21 cellular contexts compared by ENCODE assay signal in the genomic region with DNA sequence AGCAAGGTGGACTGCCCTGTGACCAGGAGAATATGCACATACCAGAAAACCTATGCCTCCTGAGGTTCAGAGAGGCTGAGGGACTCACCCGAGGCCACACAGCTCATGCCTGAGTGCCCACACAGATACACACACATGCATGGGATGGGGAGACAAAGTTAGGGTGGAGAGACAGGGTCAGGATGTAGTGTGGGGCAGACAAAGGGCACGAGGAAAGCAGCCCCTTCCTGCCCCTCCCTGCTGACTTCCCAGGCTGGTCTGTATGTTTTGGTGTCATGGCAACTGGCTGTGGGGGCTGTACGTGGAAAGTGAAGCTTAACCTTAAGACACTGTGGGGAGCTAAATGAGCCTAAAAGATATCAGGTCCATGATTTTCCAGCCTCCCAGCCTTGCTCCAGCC. TPM values are rescaled to one million over a fixed set of nuclear protein-coding genes. Genes with fewer than 3 reads are reported as not detected.
A peak's percentile ranks its signal among the peaks of the same experiment; 100 is the strongest.
DNase-seq lines count a peak whose midpoint lies in the region; ATAC-seq lines count a peak whose summit lies in the region.
"Had no signal": no experiment of that assay in that cellular context is flagged by ENCODE, and none has a peak within 500 bp of the region (broad histone marks: within the 10 kb centered on the region; RNA-seq: fewer than 3 reads in every experiment).

No MANE protein-coding gene starts in this region.

- peak overlapping the region; percentile 6 for H3K4ac ChIP-seq in trophoblast cell (ENCODE audit: low read depth, low read length)

- H3K4me1 Mint-ChIP-seq in activated T-helper 17 cell treated with anti-CD3 and anti-CD28 coated beads, Interleukin-2, amount 50 U/mL, for 72 hours: peaks cover 13% of the 10 kb centered on the region

- H3K4me3 ChIP-seq in right cardiac atrium (ENCODE audit: low read length) (no peak overlapping the region), trophoblast cell (ENCODE audit: low read depth, low read length) (no peak overlapping the region)
- H3K4me3 ChIP-seq: A549, GM23338, skin epidermis, suprapubic skin had no signal

- H3K4me3 Mint-ChIP-seq in activated T-helper 17 cell treated with anti-CD3 and anti-CD28 coated beads, Interleukin-2, amount 50 U/mL, for 72 hours: no peak overlapping the region
- H3K4me3 Mint-ChIP-seq: activated T-helper 1 cell treated with anti-CD3 and anti-CD28 coated beads, Interleukin-12 subunit alpha, Interleukin-12 subunit beta, Interleukin-2, Interleukin-4 antibody, amounts not matched to agents 30 ng/mL and 10 ng/mL and 1 ng/mL, durations not matched to agents 14 hours and 24 hours and 36 hours; GM23338 had no signal

- H3K79me2 ChIP-seq in trophoblast cell (ENCODE audit: control insufficient read depth, insufficient read depth, low read length, poor library complexity): no peaks in the 10 kb centered on the region

- no peak overlapping the region for H3K14ac ChIP-seq in trophoblast cell (ENCODE audit: low read length)

- H3K27ac ChIP-seq in right cardiac atrium (ENCODE audit: low read length) (no peak overlapping the region), trophoblast cell (ENCODE audit: low read depth, low read length) (no peak overlapping the region)
- H3K27ac ChIP-seq: A549, KMS-11, suprapubic skin had no signal

- H3K27ac Mint-ChIP-seq in activated T-helper 17 cell treated with anti-CD3 and anti-CD28 coated beads, Interleukin-2, amount 50 U/mL, for 72 hours: no peak overlapping the region
- H3K27ac Mint-ChIP-seq: activated T-helper 1 cell treated with anti-CD3 and anti-CD28 coated beads, Interleukin-12 subunit alpha, Interleukin-12 subunit beta, Interleukin-2, Interleukin-4 antibody, amounts not matched to agents 30 ng/mL and 10 ng/mL and 1 ng/mL, durations not matched to agents 14 hours and 24 hours and 36 hours; GM23338 had no signal

- peaks cover 8% of the 10 kb centered on the region for H3K27me3 Mint-ChIP-seq in activated T-helper 17 cell treated with anti-CD3 and anti-CD28 coated beads, Interleukin-2, amount 50 U/mL, for 72 hours

- H3K4me1 ChIP-seq in right cardiac atrium (ENCODE audit: control insufficient read depth, insufficient read depth, low read length) (peaks cover 11% of the 10 kb centered on the region), trophoblast cell (ENCODE audit: control insufficient read depth in 1 of 2, insufficient read depth in 2 of 2, low read length in 2 of 2) (peaks cover 4 to 14% of the 10 kb centered on the region in 2 experiments)
- H3K4me1 ChIP-seq: A549 had no signal

- H3K18ac ChIP-seq in trophoblast cell (ENCODE audit: low read length): no peak overlapping the region

- H2BK120ac ChIP-seq in trophoblast cell (ENCODE audit: insufficient read depth, low read length, poor library complexity): no peak overlapping the region

- no peaks in the 10 kb centered on the region for H3K36me3 Mint-ChIP-seq in activated T-helper 17 cell treated with anti-CD3 and anti-CD28 coated beads, Interleukin-2, amount 50 U/mL, for 72 hours (ENCODE audit: low read depth)

- H3K9me3 ChIP-seq in right cardiac atrium (ENCODE audit: control insufficient read depth, low read length) (no peaks in the 10 kb centered on the region), trophoblast cell (ENCODE audit: insufficient read depth, low read depth, low read length) (no peaks in the 10 kb centered on the region)
- H3K9me3 ChIP-seq: A549, suprapubic skin had no signal

- H2BK12ac ChIP-seq in trophoblast cell (ENCODE audit: low read length): peak overlapping the region; percentile 23

- peak overlapping the region; percentile 4 for H4K91ac ChIP-seq in trophoblast cell (ENCODE audit: low read depth, low read length)

- H4K8ac ChIP-seq in trophoblast cell (ENCODE audit: low read depth, low read length): no peak overlapping the region

- no peak overlapping the region for H2AFZ ChIP-seq in trophoblast cell (ENCODE audit: insufficient read depth, low read length, poor library complexity)
- H2AFZ ChIP-seq: GM23338 had no signal

- DNase-seq in NCI-H82 (lab: John Stamatoyannopoulos, UW) (peak; percentile 56), NCI-H82 treated with DMSO at 0.1 percent for 48 hours (lab: John Stamatoyannopoulos, UW; ENCODE audit: unreplicated experiment) (no peak), right cardiac atrium (peak in 1 of 3 donors; percentile 65), trophoblast cell (no peak), cerebellar nuclear complex (lab: John Stamatoyannopoulos, UW) (no peak)
- DNase-seq: Calu3, glutamatergic neuron, left colon, NCI-H510A, nucleus accumbens, T-helper 1 cell had no signal

- H3K4me2 ChIP-seq in trophoblast cell (ENCODE audit: low read length): no peak overlapping the region
- H3K4me2 ChIP-seq: A549, GM23338, KMS-11 had no signal

- no peak overlapping the region for H3K23ac ChIP-seq in trophoblast cell (ENCODE audit: low read length)

- H2AK5ac ChIP-seq in trophoblast cell (ENCODE audit: low read length): no peak overlapping the region

- peak; percentile 26 for ATAC-seq in activated T-helper 17 cell treated with anti-CD3 and anti-CD28 coated beads, Interleukin-2, amount 50 U/mL, for 72 hours (replicated peaks)
- ATAC-seq in right cardiac atrium (peak; percentile 80 to 96), GM19463 (IDR thresholded peaks at IDR 0.05; ENCODE audit: unreplicated experiment) (no peak), HG02642 (IDR thresholded peaks at IDR 0.05; ENCODE audit: poor library complexity, unreplicated experiment) (no peak)
- ATAC-seq: A549; activated CD4-positive, CD25-positive, alpha-beta regulatory T cell treated with anti-CD3 and anti-CD28 coated beads, Interleukin-2, amount 50 U/mL, for 24 hours; GM23338; left colon had no signal

- H3K27me3 ChIP-seq in right cardiac atrium (ENCODE audit: control insufficient read depth, insufficient read depth) (no peaks in the 10 kb centered on the region), trophoblast cell (ENCODE audit: insufficient read depth, low read length) (no peaks in the 10 kb centered on the region)
- H3K27me3 ChIP-seq: suprapubic skin had no signal

- H3K9me3 Mint-ChIP-seq in activated T-helper 17 cell treated with anti-CD3 and anti-CD28 coated beads, Interleukin-2, amount 50 U/mL, for 72 hours: no peaks in the 10 kb centered on the region
- H3K9me3 Mint-ChIP-seq: activated T-helper 1 cell treated with anti-CD3 and anti-CD28 coated beads, Interleukin-12 subunit alpha, Interleukin-12 subunit beta, Interleukin-2, Interleukin-4 antibody, amounts not matched to agents 30 ng/mL and 10 ng/mL and 1 ng/mL, durations not matched to agents 14 hours and 24 hours and 36 hours had no signal

- no peaks in the 10 kb centered on the region for H3K79me1 ChIP-seq in trophoblast cell (ENCODE audit: low read length)

- 21% methylated on average over 3 of the region's 3 CpGs for WGBS in right cardiac atrium
- no CpG with 5 or more reads among the region's 3 CpGs for WGBS in trophoblast cell (ENCODE audit: extremely low coverage, insufficient coverage, insufficient read length)

- H3K9ac ChIP-seq in trophoblast cell (ENCODE audit: low read length): no peak overlapping the region
- H3K9ac ChIP-seq: KMS-11 had no signal

- intact Hi-C loops in right cardiac atrium (cut with DNase I): no loop called here

- no peaks in the 10 kb centered on the region for H3K36me3 ChIP-seq in trophoblast cell (ENCODE audit: control insufficient read depth in 1 of 2, insufficient read depth in 2 of 2, low read length in 2 of 2)
- H3K36me3 ChIP-seq: suprapubic skin had no signal

- no peak overlapping the region for H4K12ac ChIP-seq in trophoblast cell (ENCODE audit: low read depth, low read length)

- H2BK5ac ChIP-seq in trophoblast cell (ENCODE audit: low read depth, low read length, poor library complexity): no peak overlapping the region

RNA-seq across cellular contexts. Expression of a gene that starts 57.8 kb away (rescaled TPM):
- total RNA-seq in activated T-helper 17 cell treated with anti-CD3 and anti-CD28 coated beads, Interleukin-2, amount 50 U/mL, for 72 hours: under 1 TPM in 1 of 2 donors, not detected in 1; 0.11 TPM
- 1 to 10 TPM; 1.3 to 3.4 (median 2.9) TPM for total RNA-seq in right cardiac atrium
- 0.52 TPM for polyA plus RNA-seq in right cardiac atrium
- 11.1 and 12.0 TPM in 2 replicates for polyA plus RNA-seq in trophoblast cell (2013)

Comparison
In these comparisons a context has a peak if more than half of its experiments do, and no peak if none do; other contexts are left out.
1. ATAC-seq: peak in activated T-helper 17 cell treated with anti-CD3 and anti-CD28 coated beads, Interleukin-2, amount 50 U/mL, for 72 hours (single experiment) and right cardiac atrium (2 of 2); none in GM19463 (single experiment) and HG02642 (single experiment).